In genomic region chr11:22163394-22163797, GRCh38 we compare ENCODE assay signal across 10 cellular contexts. TPM values are rescaled to one million over a fixed set of nuclear protein-coding genes. Genes with fewer than 3 reads are reported as not detected.
DNase-seq lines count a peak whose midpoint lies in the region; ATAC-seq lines count a peak whose summit lies in the region.
"Had no signal": no experiment of that assay in that cellular context is flagged by ENCODE, and none has a peak within 500 bp of the region (broad histone marks: within the 10 kb centered on the region; RNA-seq: fewer than 3 reads in every experiment).

No MANE protein-coding gene starts in this region.

- H3K4me1 Mint-ChIP-seq in activated CD4-positive, alpha-beta T cell treated with anti-CD3 and anti-CD28 coated beads, Interleukin-2, amount 10 ng/mL, durations not matched to agents 24 days and 14 days: no peaks in the 10 kb centered on the region

- ATAC-seq in GM19463 (IDR thresholded peaks at IDR 0.05; ENCODE audit: unreplicated experiment): peak; percentile 88
- ATAC-seq in HG03280 (IDR thresholded peaks at IDR 0.05; ENCODE audit: unreplicated experiment): peak; percentile 51
- no peak for ATAC-seq in GM18873 (IDR thresholded peaks at IDR 0.05; ENCODE audit: low FRiP score, unreplicated experiment)

- no peaks in the 10 kb centered on the region for H3K9me3 Mint-ChIP-seq in activated CD4-positive, alpha-beta T cell treated with anti-CD3 and anti-CD28 coated beads, Interleukin-2, amount 10 ng/mL, durations not matched to agents 24 days and 14 days

- no peak overlapping the region for H3K27ac Mint-ChIP-seq in activated CD4-positive, alpha-beta T cell treated with anti-CD3 and anti-CD28 coated beads, Interleukin-2, amount 10 ng/mL, durations not matched to agents 24 days and 14 days

- H3K36me3 Mint-ChIP-seq in activated CD4-positive, alpha-beta T cell treated with anti-CD3 and anti-CD28 coated beads, Interleukin-2, amount 10 ng/mL, durations not matched to agents 24 days and 14 days (ENCODE audit: low read depth): no peaks in the 10 kb centered on the region

- H3K27me3 Mint-ChIP-seq in activated CD4-positive, alpha-beta T cell treated with anti-CD3 and anti-CD28 coated beads, Interleukin-2, amount 10 ng/mL, durations not matched to agents 24 days and 14 days: no peaks in the 10 kb centered on the region

- H3K4me3 Mint-ChIP-seq in activated CD4-positive, alpha-beta T cell treated with anti-CD3 and anti-CD28 coated beads, Interleukin-2, amount 10 ng/mL, durations not matched to agents 24 days and 14 days: no peak overlapping the region

- intact Hi-C loops in activated CD4-positive, alpha-beta T cell treated with anti-CD3 and anti-CD28 coated beads, Interleukin-2, amount 10 ng/mL, durations not matched to agents 24 days and 14 days (cut with micrococcal nuclease): loop anchor here (10.0 kb wide), 1 partner anchor 141 kb away; no protein-coding TSS in a partner anchor

- DNase-seq in Ammon's horn (ENCODE audit: low spot score) (peak; percentile 12), astrocyte of the hippocampus (ENCODE audit: low read depth, low spot score) (peak; percentile 1), EL (no peak), HCEC 1CT (no peak)
- DNase-seq in activated CD4-positive, alpha-beta T cell treated with anti-CD3 and anti-CD28 coated beads, Interleukin-2, amount 10 ng/mL, durations not matched to agents 24 days and 14 days: no peak
- DNase-seq: NCI-H2227 treated with DMSO at 0.1 percent for 48 hours had no signal

RNA-seq across cellular contexts. Expression of gene ANO5, which starts 29.5 kb away (rescaled TPM):
- not detected in 2 replicates for total RNA-seq in activated CD4-positive, alpha-beta T cell treated with anti-CD3 and anti-CD28 coated beads, Interleukin-2, amount 10 ng/mL, durations not matched to agents 24 days and 14 days
- total RNA-seq: activated CD8-positive, alpha-beta memory T cell treated with anti-CD3 and anti-CD28 coated beads for 36 hours had no signal

Comparison
In these comparisons a context has a peak if more than half of its experiments do, and no peak if none do; other contexts are left out.
1. DNase-seq: peak in Ammon's horn (single experiment) and astrocyte of the hippocampus (single experiment); none in EL (single experiment), HCEC 1CT (single experiment) and activated CD4-positive, alpha-beta T cell treated with anti-CD3 and anti-CD28 coated beads, Interleukin-2, amount 10 ng/mL, durations not matched to agents 24 days and 14 days (single experiment).